32 cellular contexts compared by ENCODE assay signal in the genomic region with DNA sequence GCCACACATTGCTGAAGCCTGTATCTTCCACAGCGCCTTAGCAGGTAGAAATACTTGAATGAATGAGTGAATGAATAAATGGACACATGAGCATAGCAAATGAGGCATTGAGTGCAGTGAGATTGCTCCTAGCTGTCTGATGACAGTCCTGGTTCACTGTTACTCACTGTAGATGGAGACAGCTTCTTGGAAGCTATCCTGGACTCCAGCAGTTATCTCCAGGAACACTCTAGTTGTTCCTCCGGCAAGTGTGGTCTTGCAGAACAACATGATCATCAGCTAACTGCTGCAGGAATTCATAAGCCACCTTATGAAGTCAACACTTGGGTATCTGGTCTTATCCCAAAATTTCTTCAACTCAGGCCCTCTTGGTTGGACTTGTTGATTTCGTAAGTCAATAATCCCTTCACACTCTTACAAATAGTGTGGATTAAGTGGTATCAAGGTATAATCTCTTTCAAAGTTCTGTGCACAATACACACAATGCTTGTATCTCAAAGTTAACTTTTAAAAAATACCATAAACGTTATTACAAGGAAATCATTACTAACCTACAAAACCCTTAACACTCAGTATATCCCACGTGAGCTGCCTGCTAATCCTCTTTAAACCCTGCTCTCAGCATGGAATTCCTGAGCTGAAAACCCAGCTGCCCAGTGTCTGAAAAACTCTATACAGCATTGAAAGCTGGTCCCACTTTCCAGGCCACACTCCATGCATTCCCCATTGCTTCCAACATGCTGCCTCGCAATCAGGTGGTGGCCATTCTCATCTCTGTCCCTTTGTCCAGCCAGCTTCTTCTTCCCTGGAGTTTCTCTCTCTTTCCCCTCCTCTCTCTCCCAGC. TPM values are rescaled to one million over a fixed set of nuclear protein-coding genes. Genes with fewer than 3 reads are reported as not detected.
DNase-seq lines count a peak whose midpoint lies in the region; ATAC-seq and TF ChIP-seq lines count a peak whose summit lies in the region.
"Had no signal": no experiment of that assay in that cellular context is flagged by ENCODE, and none has a peak within 500 bp of the region (broad histone marks: within the 10 kb centered on the region; RNA-seq: fewer than 3 reads in every experiment).

No MANE protein-coding gene starts in this region.

- no peak overlapping the region for H2BK120ac ChIP-seq in IMR-90 (ENCODE audit: low read depth, low read length)

- H3K9ac ChIP-seq in IMR-90 (ENCODE audit: low read depth, low read length), result no peak overlapping the region

- POLR2A ChIA-PET in IMR-90 (lab: Charles Lee; ENCODE audit: unreplicated experiment), result no interaction called here

- H3K4me1 Mint-ChIP-seq in brain (peaks cover 20% of the 10 kb centered on the region), mesothelial cell of epicardium (no peaks in the 10 kb centered on the region)
- H3K4me1 Mint-ChIP-seq: activated B cell treated with CpG ODN at 0.5 μM for 24 hours; activated naive CD8-positive, alpha-beta T cell treated with anti-CD3 and anti-CD28 coated beads, Interleukin-2, amount 50 U/mL, for 24 hours; B cell; CD4-positive, alpha-beta memory T cell; naive B cell had no signal

- H2AK9ac ChIP-seq in IMR-90 (replicated peaks; ENCODE audit: low read depth, low read length, poor library complexity), result no peak overlapping the region

- H3K9me3 Mint-ChIP-seq in brain (peaks cover 0 to 8% (median 3%) of the 10 kb centered on the region in 5 experiments), mesothelial cell of epicardium (peaks cover 12% of the 10 kb centered on the region)

- TF ChIP-seq POLR2A in IMR-90 (IDR thresholded peaks at IDR 0.05; ENCODE audit: low read depth, low read length), result no peak

- 100% methylated on average over 2 of the region's 6 CpGs; no CpG with 5 or more reads in 1 of the 2 experiments for WGBS in IMR-90 (ENCODE audit: extremely low coverage in 2 of 2, insufficient read length in 1 of 2), 2 experiments

- 0 out of 3 replicates have a peak overlapping the region, but pooled peaks have one; percentile 6 for H2BK15ac ChIP-seq in IMR-90 (ENCODE audit: low read depth, low read length)

- dilution Hi-C loops in IMR-90 (cut with HindIII; ENCODE audit: low sequenced_read_pairs, unreplicated experiment), result no loop called here

- H3K36me3 Mint-ChIP-seq in brain (no peaks in the 10 kb centered on the region), mesothelial cell of epicardium (no peaks in the 10 kb centered on the region)
- H3K36me3 Mint-ChIP-seq: naive B cell had no signal

- H3K27me3 Mint-ChIP-seq in brain, result peaks cover 17% of the 10 kb centered on the region
- peaks cover 11% of the 10 kb centered on the region for H3K27me3 Mint-ChIP-seq in mesothelial cell of epicardium (ENCODE audit: low read depth)
- H3K27me3 Mint-ChIP-seq: activated naive CD8-positive, alpha-beta T cell treated with anti-CD3 and anti-CD28 coated beads, Interleukin-2, amount 50 U/mL, for 24 hours had no signal

- H3K4me3 Mint-ChIP-seq in brain (no peak overlapping the region), mesothelial cell of epicardium (no peak overlapping the region)
- H3K4me3 Mint-ChIP-seq: activated B cell treated with CpG ODN at 0.5 μM for 24 hours; activated naive CD8-positive, alpha-beta T cell treated with anti-CD3 and anti-CD28 coated beads, Interleukin-2, amount 50 U/mL, for 24 hours; activated T-cell treated with anti-CD3 and anti-CD28 coated beads, Interleukin-2, amount 50 U/mL, for 72 hours; B cell; CD4-positive, alpha-beta memory T cell; naive B cell had no signal

- H4K91ac ChIP-seq in IMR-90 (ENCODE audit: insufficient read depth, low read depth, low read length), result peak overlapping the region; percentile 32

- H3K18ac ChIP-seq in IMR-90 (ENCODE audit: low read depth, low read length), result 0 out of 2 replicates have a peak overlapping the region, but pooled peaks have one; percentile 49

- no peak overlapping the region for H3K14ac ChIP-seq in IMR-90 (replicated peaks; ENCODE audit: low read depth, low read length)

- H3K4me1 ChIP-seq in IMR-90 (ENCODE audit: control insufficient read depth, insufficient read depth, low read length), result peaks cover 10% of the 10 kb centered on the region
- H3K4me1 ChIP-seq: tibial artery had no signal

- intact Hi-C loops in IMR-90 (cut with micrococcal nuclease), result no loop called here

- no peak for ATAC-seq in IMR-90 (ENCODE audit: low read depth)
- ATAC-seq: A549; activated naive CD8-positive, alpha-beta T cell treated with anti-CD3 and anti-CD28 coated beads, Interleukin-2, amount 50 U/mL, for 24 hours; activated T-cell treated with anti-CD3 and anti-CD28 coated beads, Interleukin-2, amount 50 U/mL, for 72 hours; GM12878; HepG2; sciatic nerve had no signal

- CTCF ChIA-PET in IMR-90 (lab: Yijun Ruan, JAX), result interaction anchor here (0.6 kb wide), 1 partner anchor 31 kb away, joined by 3 read pairs; no protein-coding TSS in a partner anchor

- peak overlapping the region; percentile 15; the same call in 1 of the 2 replicates for H2AK5ac ChIP-seq in IMR-90 (ENCODE audit: low read depth, low read length)

- H4K5ac ChIP-seq in IMR-90 (ENCODE audit: low read depth, low read length), result peak overlapping the region; percentile 36; the same call in 1 of the 2 replicates

- no peak for TF ChIP-seq RAD21 in IMR-90 (IDR thresholded peaks at IDR 0.05; ENCODE audit: low read length)

- BruUV-seq in IMR-90 (replicated peaks; lab: Mats Ljungman, UMichigan), result no TSS peak

- in situ Hi-C loops in IMR-90 (cut with MboI; ENCODE audit: low sequenced_read_pairs), result no loop called here

- TF ChIP-seq CTCF in AG10803 (conservative IDR thresholded peaks at IDR 0.05; ENCODE audit: low read length) (no peak), IMR-90 (conservative IDR thresholded peaks at IDR 0.05; ENCODE audit: low read depth, low read length) (no peak), brain (conservative IDR thresholded peaks at IDR 0.05) (no peak), foreskin fibroblast (IDR thresholded peaks at IDR 0.05; ENCODE audit: low read depth, low read length) (no peak), mesothelial cell of epicardium (IDR thresholded peaks at IDR 0.05; ENCODE audit: unreplicated experiment) (no peak)

- H4K20me1 ChIP-seq in IMR-90 (ENCODE audit: insufficient read depth, low read length), result no peaks in the 10 kb centered on the region

- no peaks in the 10 kb centered on the region for H3K9me1 ChIP-seq in IMR-90 (ENCODE audit: insufficient read depth, low read length)

- DNase-seq in AG10803 (ENCODE audit: low read depth), result peak; percentile 44
- DNase-seq in IMR-90, result no peak
- DNase-seq in foreskin fibroblast, result peak; percentile 47 to 50
- DNase-seq in activated CD4-positive, CD25-positive, alpha-beta regulatory T cell (lab: John Stamatoyannopoulos, UW), result no peak
- DNase-seq in NK-92 treated with Interleukin-12 subunit alpha and Interleukin-12 subunit beta, amount 100 ng/mL, for 24 hours (lab: John Stamatoyannopoulos, UW), result no peak
- no peak for DNase-seq in activated CD4-positive, alpha-beta T cell treated with anti-CD3 and anti-CD28 coated beads for 48 hours
- DNase-seq in mesothelial cell of epicardium (ENCODE audit: low spot score in 2 of 2, unreplicated experiment in 2 of 2), result no peak
- DNase-seq: activated B cell treated with CpG ODN at 0.5 μM for 24 hours; activated naive CD4-positive, alpha-beta T cell; activated naive CD8-positive, alpha-beta T cell treated with anti-CD3 and anti-CD28 coated beads, Interleukin-2, amount 50 U/mL, for 24 hours; activated T-cell treated with anti-CD3 and anti-CD28 coated beads, Interleukin-2, amount 50 U/mL, for 72 hours; CD4-positive, alpha-beta memory T cell; DMS 273 treated with DMSO at 0.1 percent for 48 hours; dorsolateral prefrontal cortex; H7; islet precursor cell; midbrain; MV-4-11; naive B cell; NCI-H1436; NCI-H345; NCI-H748 treated with DMSO at 0.1 percent for 48 hours; posterior cingulate gyrus; stimulated activated CD4-positive, alpha-beta T cell treated with anti-CD3 and anti-CD28 coated beads, Interleukin-4, amount 100 ng/mL, for 1 hour; tibial artery had no signal

- no peak overlapping the region for H3K4me2 ChIP-seq in IMR-90 (ENCODE audit: low read depth, low read length)
- H3K4me2 ChIP-seq: A549 had no signal

- H2BK20ac ChIP-seq in IMR-90 (ENCODE audit: low read depth, low read length), result 0 out of 2 replicates have a peak overlapping the region, but pooled peaks have one; percentile 9

- no peaks in the 10 kb centered on the region for H3K9me3 ChIP-seq in IMR-90 (ENCODE audit: control insufficient read depth, insufficient read depth, low read length)
- H3K9me3 ChIP-seq: A549, neutrophil, tibial artery had no signal

- H3K36me3 ChIP-seq in IMR-90 (ENCODE audit: control insufficient read depth, insufficient read depth, low read length), result no peaks in the 10 kb centered on the region
- H3K36me3 ChIP-seq: neutrophil, tibial artery had no signal

- H3K4ac ChIP-seq in IMR-90 (ENCODE audit: low read depth, low read length), result no peak overlapping the region

- no peak overlapping the region for H2AFZ ChIP-seq in IMR-90 (replicated peaks; ENCODE audit: low read length, poor library complexity)

- H3K27ac Mint-ChIP-seq in brain, result peak overlapping the region in 3 of 5 experiments; percentile 32 to 59 (median 55)
- no peak overlapping the region for H3K27ac Mint-ChIP-seq in mesothelial cell of epicardium
- H3K27ac Mint-ChIP-seq: activated B cell treated with CpG ODN at 0.5 μM for 24 hours; activated naive CD8-positive, alpha-beta T cell treated with anti-CD3 and anti-CD28 coated beads, Interleukin-2, amount 50 U/mL, for 24 hours; activated T-cell treated with anti-CD3 and anti-CD28 coated beads, Interleukin-2, amount 50 U/mL, for 72 hours; B cell; naive B cell had no signal

- 0 out of 2 replicates have a peak overlapping the region, but pooled peaks have one; percentile 37 for H3K23ac ChIP-seq in IMR-90 (ENCODE audit: low read depth, low read length)

- no peak overlapping the region for H2BK5ac ChIP-seq in IMR-90 (ENCODE audit: low read depth, low read length, poor library complexity, severe bottlenecking)

- H3K56ac ChIP-seq in IMR-90 (ENCODE audit: extremely low read depth, insufficient read depth, low read length), result no peak overlapping the region

- no peak overlapping the region for H3K4me3 ChIP-seq in AG10803 (ENCODE audit: low read length)
- no peak overlapping the region for H3K4me3 ChIP-seq in IMR-90 (ENCODE audit: insufficient read depth, low read depth, low read length)
- no peak overlapping the region for H3K4me3 ChIP-seq in foreskin fibroblast (ENCODE audit: low read depth in 1 of 2, low read length in 2 of 2)
- H3K4me3 ChIP-seq: A549, dorsolateral prefrontal cortex, GM12878, tibial artery had no signal

- no peak overlapping the region for H4K8ac ChIP-seq in IMR-90 (ENCODE audit: low read depth in 2 of 2, low read length in 2 of 2)

- no peaks in the 10 kb centered on the region for H3K79me1 ChIP-seq in IMR-90 (ENCODE audit: low read depth in 1 of 2, low read length in 2 of 2)

- no peaks in the 10 kb centered on the region for H3K27me3 ChIP-seq in IMR-90 (ENCODE audit: control insufficient read depth, insufficient read depth, low read length)
- H3K27me3 ChIP-seq: dorsolateral prefrontal cortex, neutrophil, tibial artery had no signal

- H3K27ac ChIP-seq in IMR-90 (ENCODE audit: insufficient read depth, low read length), result no peak overlapping the region
- H3K27ac ChIP-seq: dorsolateral prefrontal cortex, neutrophil, tibial artery had no signal

RNA-seq across cellular contexts. Expression of gene ZBTB38, which starts 14.4 kb away (rescaled TPM):
- total RNA-seq in IMR-90 (2012; rRNA removed), result 230 and 274 TPM in 2 replicates
- 44.9 and 45.1 TPM in 2 replicates for polyA plus RNA-seq in IMR-90 (2012; rRNA removed)
- 15.3 and 16.3 TPM in 2 replicates for polyA plus RNA-seq in IMR-90 (2012; cell fraction: cytosol; rRNA removed)
- polyA plus RNA-seq in IMR-90 (2012; cell fraction: nucleus; rRNA removed; ENCODE audit: low replicate concordance), result 12.9 and 53.4 TPM in 2 replicates
- polyA plus RNA-seq in brain (ENCODE audit: insufficient read depth, low read depth, low replicate concordance), result 6.0 TPM
- total RNA-seq in mesothelial cell of epicardium, result 44.4 to 46.7 TPM (median 46.3 TPM) in 3 replicates

Comparison
In these comparisons a context has a peak if more than half of its experiments do, and no peak if none do; other contexts are left out.
1. DNase-seq: peak in AG10803 (single experiment) and foreskin fibroblast (2 of 2); none in IMR-90 (single experiment), activated CD4-positive, CD25-positive, alpha-beta regulatory T cell (0 of 4), NK-92 treated with Interleukin-12 subunit alpha and Interleukin-12 subunit beta, amount 100 ng/mL, for 24 hours (single experiment), activated CD4-positive, alpha-beta T cell treated with anti-CD3 and anti-CD28 coated beads for 48 hours (single experiment) and mesothelial cell of epicardium (0 of 2).